32 cellular contexts compared by ENCODE assay signal in the genomic region with DNA sequence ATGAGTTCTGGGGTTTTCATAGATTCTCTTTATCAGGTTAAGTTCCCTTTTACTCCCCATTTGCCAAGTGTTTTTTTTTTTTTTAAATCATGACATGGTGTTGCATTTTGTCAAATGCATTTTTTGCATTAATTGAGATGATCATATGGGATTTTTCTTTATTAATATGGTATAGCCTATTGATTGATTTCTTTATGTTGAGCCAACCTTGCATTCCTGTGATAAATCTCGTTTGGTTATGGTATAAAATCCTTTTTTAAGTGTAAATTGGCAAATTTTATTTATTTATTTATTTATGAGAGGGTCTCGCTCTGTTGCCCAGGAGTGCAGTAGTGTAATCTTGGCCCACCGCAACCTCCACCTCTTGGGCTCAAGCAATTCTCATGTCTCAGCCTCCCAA.
"Had no signal": no experiment of that assay in that cellular context is flagged by ENCODE, and none has a peak within 500 bp of the region (broad histone marks: within the 10 kb centered on the region; RNA-seq: fewer than 3 reads in every experiment).

No MANE protein-coding gene starts in this region.

- H3K27ac ChIP-seq: adrenal gland, ascending aorta, body of pancreas, brain microvascular endothelial cell, breast epithelium, cardiac muscle cell had no signal

- H3K4me3 ChIP-seq: adrenal gland, ascending aorta, body of pancreas, breast epithelium, cardiac muscle cell had no signal

- H3K36me3 ChIP-seq: adrenal gland, ascending aorta, brain microvascular endothelial cell, breast epithelium, cardiac muscle cell had no signal

- ATAC-seq: activated naive CD4-positive, alpha-beta T cell treated with anti-CD3 and anti-CD28 coated beads, Interleukin-2, amount 50 U/mL, for 72 hours; activated naive CD8-positive, alpha-beta T cell treated with anti-CD3 and anti-CD28 coated beads, Interleukin-2, amount 50 U/mL, for 24 hours; activated T-cell treated with anti-CD3 and anti-CD28 coated beads, Interleukin-2, amount 50 U/mL, for 4 hours; activated T-cell treated with anti-CD3 and anti-CD28 coated beads, Interleukin-2, amount 50 U/mL, for 72 hours; body of pancreas had no signal

- DNase-seq: activated effector memory CD4-positive, alpha-beta T cell treated with anti-CD3 and anti-CD28 coated beads, Interleukin-2, amount 50 U/mL, for 16 hours; activated effector memory CD4-positive, alpha-beta T cell treated with Interleukin-2 at 50 U/mL for 16 hours; activated gamma-delta T cell; activated gamma-delta T cell treated with Interleukin-2 at 50 U/mL for 16 hours; activated naive CD4-positive, alpha-beta T cell; activated naive CD4-positive, alpha-beta T cell treated with anti-CD3 and anti-CD28 coated beads for 36 hours; activated naive CD4-positive, alpha-beta T cell treated with anti-CD3 and anti-CD28 coated beads, Interleukin-2, amount 10 ng/mL, durations not matched to agents 7 days and 5 days; activated naive CD4-positive, alpha-beta T cell treated with anti-CD3 and anti-CD28 coated beads, Interleukin-2, amount 50 U/mL, for 16 hours; activated naive CD4-positive, alpha-beta T cell treated with Interleukin-2 at 50 U/mL for 16 hours; activated naive CD8-positive, alpha-beta T cell treated with anti-CD3 and anti-CD28 coated beads for 36 hours; activated naive CD8-positive, alpha-beta T cell treated with anti-CD3 and anti-CD28 coated beads, Interleukin-2, amount 10 ng/mL, durations not matched to agents 7 days and 5 days; activated naive CD8-positive, alpha-beta T cell treated with anti-CD3 and anti-CD28 coated beads, Interleukin-2, amount 50 U/mL, for 24 hours; activated T-cell treated with anti-CD3 and anti-CD28 coated beads, Interleukin-2, amount 50 U/mL, for 24 hours; activated T-cell treated with anti-CD3 and anti-CD28 coated beads, Interleukin-2, amount 50 U/mL, for 4 hours; activated T-cell treated with anti-CD3 and anti-CD28 coated beads, Interleukin-2, amount 50 U/mL, for 48 hours; activated T-cell treated with anti-CD3 and anti-CD28 coated beads, Interleukin-2, amount 50 U/mL, for 72 hours; adrenal gland; amniotic stem cell; amygdala; anterior cingulate cortex; aorta; body of pancreas; brain microvascular endothelial cell; caudate nucleus; central memory CD4-positive, alpha-beta T cell; cerebellar nuclear complex had no signal

- FAIRE-seq: astrocyte, bronchial epithelial cell had no signal

- H3K27me3 ChIP-seq: adrenal gland, ascending aorta, body of pancreas, brain microvascular endothelial cell, breast epithelium, cardiac muscle cell had no signal

- H3K4me1 ChIP-seq: adrenal gland, ascending aorta, body of pancreas, breast epithelium had no signal

- H3K9me3 ChIP-seq: body of pancreas had no signal
